8 cellular contexts compared by ENCODE assay signal in genomic region chr6:42961020-42961470, GRCh38. TPM values are rescaled to one million over a fixed set of nuclear protein-coding genes. Genes with fewer than 3 reads are reported as not detected.
DNase-seq lines count a peak whose midpoint lies in the region; ATAC-seq and TF ChIP-seq lines count a peak whose summit lies in the region.

No MANE protein-coding gene starts in this region.

- H3K9me3 Mint-ChIP-seq in CD4-positive, alpha-beta memory T cell, result no peaks in the 10 kb centered on the region

- intact Hi-C loops in CD4-positive, alpha-beta memory T cell (cut with micrococcal nuclease), result loop anchor here (5.0 kb wide), 1 partner anchor 34 kb away; the partner anchor contains the start of gene CNPY3
- intact Hi-C loops in psoas muscle (cut with DNase I), result no loop called here

- peaks cover 7 to 25% (median 11%) of the 10 kb centered on the region in 4 donors for H3K4me1 Mint-ChIP-seq in CD4-positive, alpha-beta memory T cell

- H3K27ac ChIP-seq in CD4-positive, alpha-beta memory T cell (ENCODE audit: low read depth, low read length), result no peak overlapping the region
- no peak overlapping the region for H3K27ac ChIP-seq in RWPE2 (ENCODE audit: poor library complexity, severe bottlenecking)
- H3K27ac ChIP-seq in gastroesophageal sphincter, result peak overlapping the region in 2 of 4 donors; percentile 57 to 58
- no peak overlapping the region for H3K27ac ChIP-seq in psoas muscle

- CTCF ChIA-PET in CD4-positive, alpha-beta memory T cell (lab: Charles Lee; ENCODE audit: partially characterized antibody), result interaction anchor here (1.2 to 1.4 kb wide), 2 partner anchors 98 to 299 kb away, joined by 3 read pairs; partner anchors contain the start of genes KLC4 and MRPL2

- H3K36me3 Mint-ChIP-seq in CD4-positive, alpha-beta memory T cell, result peaks cover 21 to 23% of the 10 kb centered on the region in 2 donors

- H3K9me3 ChIP-seq in CD4-positive, alpha-beta memory T cell (ENCODE audit: control insufficient read depth in 1 of 2, low read length in 2 of 2), result no peaks in the 10 kb centered on the region
- H3K9me3 ChIP-seq in RWPE2 (ENCODE audit: severe bottlenecking), result no peaks in the 10 kb centered on the region
- H3K9me3 ChIP-seq in gastroesophageal sphincter, result no peaks in the 10 kb centered on the region
- no peaks in the 10 kb centered on the region for H3K9me3 ChIP-seq in psoas muscle

- 25 to 33% methylated on average over 1 to 7 of the region's 15 CpGs for WGBS in gastroesophageal sphincter (ENCODE audit: low coverage in 1 of 2), 2 donors
- WGBS in psoas muscle, 3 donors, result 13 to 20% (median 17%) methylated on average over 15 of the region's 15 CpGs

- no peak for DNase-seq in CD4-positive, alpha-beta memory T cell
- DNase-seq in RWPE2 (ENCODE audit: low spot score), result no peak
- DNase-seq in psoas muscle, result no peak
- no peak for DNase-seq in NCI-H446 treated with DMSO at 0.1 percent for 48 hours (lab: John Stamatoyannopoulos, UW)
- no peak for DNase-seq in NCI-H1417 treated with DMSO at 0.1 percent for 48 hours (lab: John Stamatoyannopoulos, UW)

- peaks cover 7% of the 10 kb centered on the region for H3K36me3 ChIP-seq in CD4-positive, alpha-beta memory T cell (ENCODE audit: insufficient read depth, low read length)
- H3K36me3 ChIP-seq in RWPE2 (ENCODE audit: low read depth), result no peaks in the 10 kb centered on the region
- H3K36me3 ChIP-seq in gastroesophageal sphincter, result peaks cover 0 to 42% of the 10 kb centered on the region in 2 donors
- H3K36me3 ChIP-seq in psoas muscle (ENCODE audit: insufficient read depth in 1 of 2, low read depth in 1 of 2), result peaks cover 2 to 38% of the 10 kb centered on the region in 2 donors

- H3K27me3 Mint-ChIP-seq in CD4-positive, alpha-beta memory T cell, result no peaks in the 10 kb centered on the region

- no peak; the same call in 1 of the 3 replicates for ATAC-seq in RWPE2 (ENCODE audit: low read depth)
- ATAC-seq in gastroesophageal sphincter, result peak; percentile 57
- peak; percentile 22 to 37 (median 34) for ATAC-seq in psoas muscle
- no peak for ATAC-seq in GM21381 (IDR thresholded peaks at IDR 0.05; ENCODE audit: unreplicated experiment)
- ATAC-seq in GM21526 (IDR thresholded peaks at IDR 0.05; ENCODE audit: low FRiP score, unreplicated experiment), result no peak

- POLR2A ChIA-PET in CD4-positive, alpha-beta memory T cell (lab: Charles Lee; ENCODE audit: partially characterized antibody), result interaction anchor here (0.6 to 2.3 kb wide), 5 partner anchors 18 to 98 kb away, joined by 3 to 10 read pairs (median 3); partner anchors contain the start of genes CNPY3, KLC4, MRPL2 and PEX6

- H3K4me1 ChIP-seq in CD4-positive, alpha-beta memory T cell (ENCODE audit: insufficient read depth, low read length), result peaks cover 11% of the 10 kb centered on the region
- H3K4me1 ChIP-seq in RWPE2 (ENCODE audit: insufficient read depth, poor library complexity, severe bottlenecking), result no peaks in the 10 kb centered on the region
- peaks cover 0 to 24% (median 8%) of the 10 kb centered on the region in 3 donors for H3K4me1 ChIP-seq in gastroesophageal sphincter
- peaks cover 16% of the 10 kb centered on the region for H3K4me1 ChIP-seq in psoas muscle

- TF ChIP-seq CTCF in RWPE2 (IDR thresholded peaks at IDR 0.05; ENCODE audit: poor library complexity, severe bottlenecking) (no peak), gastroesophageal sphincter (IDR thresholded peaks at IDR 0.05) (no peak), psoas muscle (IDR thresholded peaks at IDR 0.05) (no peak)

- H3K4me3 ChIP-seq in CD4-positive, alpha-beta memory T cell (ENCODE audit: low read length in 2 of 2), result peak overlapping the region in 1 of 2 donors; percentile 40
- H3K4me3 ChIP-seq in RWPE2 (ENCODE audit: severe bottlenecking) (peak overlapping the region; percentile 37), gastroesophageal sphincter (peak overlapping the region; percentile 35 to 58), psoas muscle (peak overlapping the region; percentile 72)

- H3K27ac Mint-ChIP-seq in CD4-positive, alpha-beta memory T cell, result no peak overlapping the region

- H3K4me3 Mint-ChIP-seq in CD4-positive, alpha-beta memory T cell, result peak overlapping the region; percentile 25 to 84 (median 74)

- no peak for TF ChIP-seq POLR2A in gastroesophageal sphincter (IDR thresholded peaks at IDR 0.05)

- no peaks in the 10 kb centered on the region for H3K27me3 ChIP-seq in CD4-positive, alpha-beta memory T cell (ENCODE audit: insufficient read depth, low read length)
- H3K27me3 ChIP-seq in RWPE2 (ENCODE audit: insufficient read depth, poor library complexity, severe bottlenecking) (no peaks in the 10 kb centered on the region), gastroesophageal sphincter (no peaks in the 10 kb centered on the region), psoas muscle (ENCODE audit: insufficient read depth in 3 of 3, low read length in 2 of 3) (no peaks in the 10 kb centered on the region)

- no peak for TF ChIP-seq EP300 in gastroesophageal sphincter (IDR thresholded peaks at IDR 0.05)

RNA-seq across cellular contexts. Expression of gene GNMT, which starts 0.5 kb away (rescaled TPM):
- total RNA-seq in CD4-positive, alpha-beta memory T cell, result 1 to 10 TPM; 1.1 to 1.2 TPM
- polyA plus RNA-seq in CD4-positive, alpha-beta memory T cell, result under 1 TPM in 1 of 2 donors, not detected in 1; 0.36 TPM
- 1 to 10 TPM in 3 of 4 donors, not detected in 1; 2.6 to 3.6 (median 2.6) TPM for total RNA-seq in gastroesophageal sphincter
- under 1 TPM in 3 of 4 donors, not detected in 1; 0.34 to 0.74 (median 0.43) TPM for total RNA-seq in psoas muscle
- polyA plus RNA-seq in psoas muscle, result under 1 TPM; 0.09 to 0.21 (median 0.12) TPM

RNA-seq across cellular contexts. Expression of gene PEX6, which starts 17.9 kb away (rescaled TPM):
- 10 to 100 TPM; 38.9 to 40.5 TPM for total RNA-seq in CD4-positive, alpha-beta memory T cell
- polyA plus RNA-seq in CD4-positive, alpha-beta memory T cell, result 10 to 100 TPM; 14.5 TPM
- total RNA-seq in gastroesophageal sphincter (10 to 100 TPM in 3 of 4 donors, 1 to 10 TPM in 1; 9.8 to 23.5 (median 21.2) TPM), psoas muscle (10 to 100 TPM; 15.4 to 37.4 (median 25.8) TPM)
- polyA plus RNA-seq in psoas muscle, result 10 to 100 TPM; 12.0 to 37.8 (median 16.5) TPM

RNA-seq across cellular contexts. Expression of gene PPP2R5D, which starts 23.3 kb away (rescaled TPM):
- 10 to 100 TPM; 36.6 to 38.0 TPM for total RNA-seq in CD4-positive, alpha-beta memory T cell
- polyA plus RNA-seq in CD4-positive, alpha-beta memory T cell, result 10 to 100 TPM; 22.3 to 30.8 TPM
- total RNA-seq in gastroesophageal sphincter, result 10 to 100 TPM; 30.0 to 45.1 (median 36.3) TPM
- total RNA-seq in psoas muscle, result 10 to 100 TPM; 25.9 to 36.4 (median 31.0) TPM
- polyA plus RNA-seq in psoas muscle, result 10 to 100 TPM; 25.6 to 46.7 (median 27.1) TPM

RNA-seq across cellular contexts. Expression of gene CNPY3, which starts 31.8 kb away (rescaled TPM):
- total RNA-seq in CD4-positive, alpha-beta memory T cell, result 10 to 100 TPM; 83.4 to 86.7 TPM
- polyA plus RNA-seq in CD4-positive, alpha-beta memory T cell, result 10 to 100 TPM; 92.7 to 95.8 TPM
- total RNA-seq in gastroesophageal sphincter (10 to 100 TPM; 23.3 to 37.9 (median 36.8) TPM), psoas muscle (10 to 100 TPM in 2 of 4 donors, 1 to 10 TPM in 2; 6.8 to 11.9 (median 9.5) TPM)
- 10 to 100 TPM in 2 of 3 donors, 1 to 10 TPM in 1; 5.7 to 13.7 (median 10.8) TPM for polyA plus RNA-seq in psoas muscle

RNA-seq across cellular contexts. Expression of gene PTCRA, which starts 45.2 kb away (rescaled TPM):
- total RNA-seq in CD4-positive, alpha-beta memory T cell, result not detected
- not detected for polyA plus RNA-seq in CD4-positive, alpha-beta memory T cell
- total RNA-seq in gastroesophageal sphincter, result not detected
- total RNA-seq in psoas muscle, result not detected
- under 1 TPM in 1 of 3 donors, not detected in 2; 0.09 TPM for polyA plus RNA-seq in psoas muscle

Comparison
In these comparisons a context has a peak if more than half of its experiments do, and no peak if none do; other contexts are left out.
1. ATAC-seq: peak in gastroesophageal sphincter (single experiment) and psoas muscle (4 of 4); none in RWPE2 (single experiment), GM21381 (single experiment) and GM21526 (single experiment).